In genomic region chr13:109439813-109440212, GRCh38 we compare ENCODE assay signal across 1 cellular context.
"Had no signal": no experiment of that assay in that cellular context is flagged by ENCODE, and none has a peak within 500 bp of the region (broad histone marks: within the 10 kb centered on the region; RNA-seq: fewer than 3 reads in every experiment).

No MANE protein-coding gene starts in this region.

- H3K4me3 ChIP-seq: GM12878 had no signal

- ATAC-seq: GM12878 had no signal
